In the genomic region with DNA sequence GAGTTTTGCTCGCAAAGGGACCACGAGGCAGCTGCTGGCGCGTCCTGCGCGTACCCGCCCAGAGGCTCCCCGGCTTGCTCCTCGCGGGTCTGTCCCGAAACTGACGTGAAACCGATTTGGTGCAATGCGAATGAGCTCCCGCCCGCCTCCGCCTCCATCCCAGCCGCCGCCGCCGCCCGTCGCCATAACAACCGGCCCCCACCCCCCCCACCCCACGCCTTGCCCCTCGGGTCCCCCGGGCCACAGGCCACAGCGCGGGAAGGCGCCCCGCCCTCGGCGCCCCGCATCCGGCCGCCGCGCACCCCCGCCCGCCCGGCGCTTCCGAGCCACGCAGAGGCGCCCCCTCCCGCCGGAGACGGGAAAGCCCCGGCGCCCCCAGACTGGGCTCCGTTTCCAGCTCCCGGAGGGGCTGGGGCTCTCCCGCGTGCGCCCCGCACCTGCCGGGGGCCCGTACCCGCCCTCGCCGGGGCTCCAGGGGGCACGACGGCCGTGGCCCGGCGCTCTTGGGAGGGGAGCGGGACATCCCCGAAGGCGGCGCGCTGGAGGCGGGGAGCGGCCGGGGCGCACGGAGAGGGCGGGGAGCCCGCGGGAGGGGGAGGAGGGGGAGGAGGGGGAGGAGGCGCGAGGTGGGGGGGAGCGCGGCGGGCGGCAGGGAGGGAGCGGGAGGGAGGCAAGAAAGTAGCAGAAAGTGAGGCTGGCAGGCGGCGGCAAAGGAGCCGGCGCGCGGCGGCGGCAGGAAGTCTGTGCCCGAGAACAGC, we compare ENCODE assay signal across 8 cellular contexts. TPM values are rescaled to one million over a fixed set of nuclear protein-coding genes. Genes with fewer than 3 reads are reported as not detected.
DNase-seq lines count a peak whose midpoint lies in the region; ATAC-seq and TF ChIP-seq lines count a peak whose summit lies in the region.

A gene (plus strand): TSS at position 678 of the 758 bp plus-strand sequence.

- no peak for TF ChIP-seq CTCF in fibroblast of villous mesenchyme (IDR thresholded peaks at IDR 0.05; ENCODE audit: insufficient read depth, low read depth, low read length)
- TF ChIP-seq CTCF in neural progenitor cell (IDR thresholded peaks at IDR 0.05): peak; percentile 58

- peaks cover 0 to 2% (median 0%) of the 10 kb centered on the region in 7 donors for H3K9me3 Mint-ChIP-seq in CD4-positive, CD25-positive, alpha-beta regulatory T cell
- peaks cover 3% of the 10 kb centered on the region for H3K9me3 Mint-ChIP-seq in neural progenitor cell

- H3K27me3 ChIP-seq in CD4-positive, CD25-positive, alpha-beta regulatory T cell (ENCODE audit: control insufficient read depth, insufficient read depth, low read length): no peaks in the 10 kb centered on the region
- H3K27me3 ChIP-seq in neural progenitor cell (peaks cover 44% of the 10 kb centered on the region), subcutaneous abdominal adipose tissue (ENCODE audit: control insufficient read depth in 5 of 5, insufficient read depth in 4 of 5, low read length in 5 of 5) (peaks cover 0 to 20% (median 0%) of the 10 kb centered on the region in 5 donors)

- peak within 1 kb of the TSS; percentile 22 for H3K9ac ChIP-seq in neural progenitor cell
- H3K9ac ChIP-seq in subcutaneous abdominal adipose tissue (ENCODE audit: low read length in 5 of 5): peak within 1 kb of the TSS in 4 of 5 donors; percentile 27 to 64 (median 50)

- peaks cover 4% of the 10 kb centered on the region for H3K36me3 Mint-ChIP-seq in CD4-positive, CD25-positive, alpha-beta regulatory T cell
- H3K36me3 Mint-ChIP-seq in neural progenitor cell: no peaks in the 10 kb centered on the region

- H3K9me3 ChIP-seq in CD4-positive, CD25-positive, alpha-beta regulatory T cell (ENCODE audit: control insufficient read depth in 2 of 2, low read length in 2 of 2): no peaks in the 10 kb centered on the region
- H3K9me3 ChIP-seq in neural progenitor cell (ENCODE audit: low read depth) (no peaks in the 10 kb centered on the region), subcutaneous abdominal adipose tissue (ENCODE audit: control insufficient read depth in 5 of 5, low read length in 5 of 5) (no peaks in the 10 kb centered on the region)

- H3K36me3 ChIP-seq in CD4-positive, CD25-positive, alpha-beta regulatory T cell (ENCODE audit: control insufficient read depth, insufficient read depth, low read length): no peaks in the 10 kb centered on the region
- H3K36me3 ChIP-seq in neural progenitor cell (no peaks in the 10 kb centered on the region), subcutaneous abdominal adipose tissue (ENCODE audit: control insufficient read depth in 5 of 5, insufficient read depth in 5 of 5, low read length in 5 of 5) (no peaks in the 10 kb centered on the region)

- peaks cover 12 to 44% (median 27%) of the 10 kb centered on the region in 4 donors for H3K4me1 Mint-ChIP-seq in CD4-positive, CD25-positive, alpha-beta regulatory T cell
- H3K4me1 Mint-ChIP-seq in neural progenitor cell: peaks cover 26% of the 10 kb centered on the region

- no peaks in the 10 kb centered on the region for H3K79me2 ChIP-seq in neural progenitor cell (ENCODE audit: low read depth)

- H3K4me1 ChIP-seq in CD4-positive, CD25-positive, alpha-beta regulatory T cell (ENCODE audit: control insufficient read depth, insufficient read depth, low read length, poor library complexity, severe bottlenecking): peaks cover 28% of the 10 kb centered on the region
- H3K4me1 ChIP-seq in neural progenitor cell (peaks cover 19% of the 10 kb centered on the region), subcutaneous abdominal adipose tissue (ENCODE audit: control insufficient read depth in 5 of 5, insufficient read depth in 5 of 5, low read length in 5 of 5) (peaks cover 10 to 32% (median 27%) of the 10 kb centered on the region in 5 donors)

- peaks cover 12% of the 10 kb centered on the region for H4K20me1 ChIP-seq in neural progenitor cell (ENCODE audit: low read depth)

- peak; percentile 81 to 95 (median 86) for DNase-seq in CD4-positive, CD25-positive, alpha-beta regulatory T cell
- DNase-seq in RKO (ENCODE audit: low spot score) (peak; percentile 87), fibroblast of villous mesenchyme (ENCODE audit: low read depth) (peak; percentile 72), neural progenitor cell (ENCODE audit: low spot score) (peak; percentile 89)
- peak; percentile 88 for DNase-seq in activated effector memory CD4-positive, alpha-beta T cell treated with Interleukin-2 at 50 U/mL for 16 hours

- peak within 1 kb of the TSS; percentile 95 for H2AFZ ChIP-seq in neural progenitor cell (replicated peaks)

- H3K4me2 ChIP-seq in neural progenitor cell: peak within 1 kb of the TSS; percentile 100

- H3K27ac Mint-ChIP-seq in CD4-positive, CD25-positive, alpha-beta regulatory T cell: peak within 1 kb of the TSS; percentile 94 to 97 (median 97)
- peak within 1 kb of the TSS; percentile 59 for H3K27ac Mint-ChIP-seq in neural progenitor cell

- H3K4me3 ChIP-seq in CD4-positive, CD25-positive, alpha-beta regulatory T cell (ENCODE audit: low read depth, low read length): peak within 1 kb of the TSS; percentile 93
- H3K4me3 ChIP-seq in fibroblast of villous mesenchyme (ENCODE audit: low read depth, low read length): peak within 1 kb of the TSS; percentile 70
- H3K4me3 ChIP-seq in neural progenitor cell: peak within 1 kb of the TSS; percentile 95
- peak within 1 kb of the TSS; percentile 83 to 93 (median 88) for H3K4me3 ChIP-seq in subcutaneous abdominal adipose tissue (ENCODE audit: low read depth in 1 of 5, low read length in 5 of 5)

- H3K27me3 Mint-ChIP-seq in CD4-positive, CD25-positive, alpha-beta regulatory T cell: peaks cover 10% of the 10 kb centered on the region
- H3K27me3 Mint-ChIP-seq in neural progenitor cell (ENCODE audit: insufficient read depth, low read depth): peaks cover 12% of the 10 kb centered on the region

- ATAC-seq in CD4-positive, CD25-positive, alpha-beta regulatory T cell (ENCODE audit: low read depth in 2 of 2): peak; percentile 66 to 69
- peak; percentile 55 for ATAC-seq in GM19328 (IDR thresholded peaks at IDR 0.05; ENCODE audit: unreplicated experiment)
- ATAC-seq in HG03460 (IDR thresholded peaks at IDR 0.05; ENCODE audit: unreplicated experiment): peak; percentile 40

- H3K4me3 Mint-ChIP-seq in CD4-positive, CD25-positive, alpha-beta regulatory T cell: peak within 1 kb of the TSS; percentile 97 to 99 (median 98)
- H3K4me3 Mint-ChIP-seq in neural progenitor cell: peak within 1 kb of the TSS; percentile 98

- H3F3A ChIP-seq in neural progenitor cell (ENCODE audit: low read depth): peaks cover 24% of the 10 kb centered on the region

- peak within 1 kb of the TSS; percentile 87 for H3K27ac ChIP-seq in CD4-positive, CD25-positive, alpha-beta regulatory T cell (ENCODE audit: insufficient read depth, low read length, poor library complexity, severe bottlenecking)
- H3K27ac ChIP-seq in neural progenitor cell: no peak within 1 kb of the TSS
- peak within 1 kb of the TSS; percentile 17 for H3K27ac ChIP-seq in subcutaneous abdominal adipose tissue (ENCODE audit: low read depth, low read length)

RNA-seq across cellular contexts. Expression of the gene that starts here (rescaled TPM):
- 25.3 TPM for total RNA-seq in CD4-positive, CD25-positive, alpha-beta regulatory T cell
- 1 to 10 TPM; 4.4 to 5.8 (median 5.0) TPM for polyA plus RNA-seq in CD4-positive, CD25-positive, alpha-beta regulatory T cell
- total RNA-seq in fibroblast of villous mesenchyme (1.3 and 1.9 TPM in 2 replicates), neural progenitor cell (ENCODE audit: low replicate concordance) (7.6 and 8.8 TPM in 2 replicates)
